ENCODE assay signal across 28 cellular contexts in the genomic region with DNA sequence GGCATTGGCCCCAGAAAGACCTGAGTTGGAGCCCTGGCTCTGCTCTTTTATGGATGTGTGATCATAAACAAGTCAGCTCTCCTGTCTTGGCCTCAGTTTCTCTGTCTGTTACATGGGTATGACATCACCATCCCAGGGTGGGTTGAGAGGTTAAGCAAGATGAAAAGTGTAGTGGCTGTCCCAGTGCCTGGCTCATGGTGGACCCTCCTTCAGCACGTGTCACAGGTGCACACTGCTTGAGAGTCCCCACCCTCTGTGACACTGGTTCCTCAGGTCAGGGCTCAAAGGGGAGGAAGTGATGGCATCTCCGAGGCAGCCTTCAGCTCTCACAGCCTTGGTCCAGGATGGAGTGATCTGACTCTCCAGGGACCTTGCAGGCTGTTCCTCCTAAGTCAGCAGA.
"Had no signal": no experiment of that assay in that cellular context is flagged by ENCODE, and none has a peak within 500 bp of the region (broad histone marks: within the 10 kb centered on the region; RNA-seq: fewer than 3 reads in every experiment).

No MANE protein-coding gene starts in this region.

- DNase-seq: activated CD4-positive, alpha-beta memory T cell treated with anti-CD3 and anti-CD28 coated beads, Interleukin-2, amount 10 ng/mL, durations not matched to agents 7 days and 5 days; activated CD4-positive, alpha-beta T cell treated with anti-CD3 and anti-CD28 coated beads for 36 hours; activated CD4-positive, alpha-beta T cell treated with anti-CD3 and anti-CD28 coated beads, Interleukin-2, amount 10 ng/mL, durations not matched to agents 24 days and 14 days; activated CD4-positive, CD25-positive, alpha-beta regulatory T cell; activated CD4-positive, CD25-positive, alpha-beta regulatory T cell treated with anti-CD3 and anti-CD28 coated beads, Interleukin-2, amount 50 U/mL, for 72 hours; activated CD8-positive, alpha-beta memory T cell treated with anti-CD3 and anti-CD28 coated beads, Interleukin-2, amount 50 U/mL, for 48 hours; activated gamma-delta T cell; activated naive CD4-positive, alpha-beta T cell; activated naive CD4-positive, alpha-beta T cell treated with anti-CD3 and anti-CD28 coated beads, Interleukin-2, amount 10 ng/mL, durations not matched to agents 7 days and 5 days; activated naive CD8-positive, alpha-beta T cell treated with anti-CD3 and anti-CD28 coated beads, Interleukin-2, amount 10 ng/mL, durations not matched to agents 7 days and 5 days; activated T-cell treated with anti-CD3 and anti-CD28 coated beads for 4 hours; activated T-cell treated with anti-CD3 and anti-CD28 coated beads, Interleukin-2, amount 50 U/mL, for 24 hours; activated T-cell treated with anti-CD3 and anti-CD28 coated beads, Interleukin-2, amount 50 U/mL, for 72 hours; brain microvascular endothelial cell; effector CD8-positive, alpha-beta T cell; esophagus squamous epithelium; foreskin melanocyte; T-helper 1 cell; T-helper 17 cell had no signal

- H3K27me3 Mint-ChIP-seq: activated CD4-positive, alpha-beta memory T cell treated with anti-CD3 and anti-CD28 coated beads, Interleukin-2, amount 10 ng/mL, durations not matched to agents 7 days and 5 days; activated CD4-positive, alpha-beta T cell treated with anti-CD3 and anti-CD28 coated beads, Interleukin-2, amount 10 ng/mL, durations not matched to agents 24 days and 14 days; activated naive CD4-positive, alpha-beta T cell treated with anti-CD3 and anti-CD28 coated beads, Interleukin-2, amount 10 ng/mL, durations not matched to agents 7 days and 5 days; activated naive CD8-positive, alpha-beta T cell treated with anti-CD3 and anti-CD28 coated beads, Interleukin-2, amount 10 ng/mL, durations not matched to agents 7 days and 5 days had no signal

- H3K4me1 Mint-ChIP-seq: activated CD4-positive, alpha-beta memory T cell treated with anti-CD3 and anti-CD28 coated beads, Interleukin-2, amount 10 ng/mL, durations not matched to agents 7 days and 5 days; activated CD4-positive, alpha-beta T cell treated with anti-CD3 and anti-CD28 coated beads for 36 hours; activated CD4-positive, alpha-beta T cell treated with anti-CD3 and anti-CD28 coated beads, Interleukin-2, amount 10 ng/mL, durations not matched to agents 24 days and 14 days; activated naive CD4-positive, alpha-beta T cell treated with anti-CD3 and anti-CD28 coated beads, Interleukin-2, amount 10 ng/mL, durations not matched to agents 7 days and 5 days; activated naive CD8-positive, alpha-beta T cell treated with anti-CD3 and anti-CD28 coated beads, Interleukin-2, amount 10 ng/mL, durations not matched to agents 7 days and 5 days; T-helper 17 cell had no signal

- H3K9me3 ChIP-seq: ascending aorta, esophagus squamous epithelium, gastroesophageal sphincter had no signal

- H3K36me3 Mint-ChIP-seq: activated naive CD4-positive, alpha-beta T cell treated with anti-CD3 and anti-CD28 coated beads, Interleukin-2, amount 10 ng/mL, durations not matched to agents 7 days and 5 days; activated naive CD8-positive, alpha-beta T cell treated with anti-CD3 and anti-CD28 coated beads, Interleukin-2, amount 10 ng/mL, durations not matched to agents 7 days and 5 days had no signal

- H3K4me3 Mint-ChIP-seq: activated CD4-positive, alpha-beta memory T cell treated with anti-CD3 and anti-CD28 coated beads, Interleukin-2, amount 10 ng/mL, durations not matched to agents 7 days and 5 days; activated CD4-positive, alpha-beta T cell treated with anti-CD3 and anti-CD28 coated beads for 36 hours; activated CD4-positive, alpha-beta T cell treated with anti-CD3 and anti-CD28 coated beads, Interleukin-2, amount 10 ng/mL, durations not matched to agents 24 days and 14 days; activated naive CD4-positive, alpha-beta T cell treated with anti-CD3 and anti-CD28 coated beads, Interleukin-2, amount 10 ng/mL, durations not matched to agents 7 days and 5 days; activated naive CD8-positive, alpha-beta T cell treated with anti-CD3 and anti-CD28 coated beads, Interleukin-2, amount 10 ng/mL, durations not matched to agents 7 days and 5 days; activated T-cell treated with anti-CD3 and anti-CD28 coated beads, Interleukin-2, amount 50 U/mL, for 24 hours; activated T-cell treated with anti-CD3 and anti-CD28 coated beads, Interleukin-2, amount 50 U/mL, for 72 hours; T-helper 17 cell; T-helper 2 cell treated with Interferon-gamma antibody and Interleukin-4, amounts not matched to agents 5 μg/mL and 100 μg/mL, for 36 hours had no signal

- H3K4me1 ChIP-seq: ascending aorta, esophagus squamous epithelium, gastroesophageal sphincter had no signal

- H3K9me3 Mint-ChIP-seq: activated naive CD4-positive, alpha-beta T cell treated with anti-CD3 and anti-CD28 coated beads, Interleukin-2, amount 10 ng/mL, durations not matched to agents 7 days and 5 days; T-helper 2 cell treated with Interferon-gamma antibody and Interleukin-4, amounts not matched to agents 5 μg/mL and 100 μg/mL, for 36 hours had no signal

- H3K4me3 ChIP-seq: ascending aorta, esophagus squamous epithelium, gastroesophageal sphincter had no signal

- H3K27ac ChIP-seq: ascending aorta, brain microvascular endothelial cell, epithelial cell of prostate, esophagus squamous epithelium, gastroesophageal sphincter had no signal

- H3K27me3 ChIP-seq: ascending aorta, brain microvascular endothelial cell, gastroesophageal sphincter had no signal

- ATAC-seq: activated CD4-positive, alpha-beta T cell treated with anti-CD3 and anti-CD28 coated beads for 36 hours; activated naive CD4-positive, alpha-beta T cell treated with anti-CD3 and anti-CD28 coated beads, Interleukin-2, amount 50 U/mL, for 72 hours; activated T-cell treated with anti-CD3 and anti-CD28 coated beads, Interleukin-2, amount 50 U/mL, for 72 hours; gastroesophageal sphincter; T-helper 17 cell had no signal

- H3K36me3 ChIP-seq: ascending aorta, brain microvascular endothelial cell, esophagus squamous epithelium, gastroesophageal sphincter had no signal

- H3K27ac Mint-ChIP-seq: activated CD4-positive, alpha-beta memory T cell treated with anti-CD3 and anti-CD28 coated beads, Interleukin-2, amount 10 ng/mL, durations not matched to agents 7 days and 5 days; activated CD4-positive, alpha-beta T cell treated with anti-CD3 and anti-CD28 coated beads for 36 hours; activated CD4-positive, alpha-beta T cell treated with anti-CD3 and anti-CD28 coated beads, Interleukin-2, amount 10 ng/mL, durations not matched to agents 24 days and 14 days; activated naive CD4-positive, alpha-beta T cell treated with anti-CD3 and anti-CD28 coated beads, Interleukin-2, amount 10 ng/mL, durations not matched to agents 7 days and 5 days; activated naive CD4-positive, alpha-beta T cell treated with anti-CD3 and anti-CD28 coated beads, Interleukin-2, amount 50 U/mL, for 72 hours; activated naive CD8-positive, alpha-beta T cell treated with anti-CD3 and anti-CD28 coated beads, Interleukin-2, amount 10 ng/mL, durations not matched to agents 7 days and 5 days; activated T-cell treated with anti-CD3 and anti-CD28 coated beads, Interleukin-2, amount 50 U/mL, for 24 hours; activated T-cell treated with anti-CD3 and anti-CD28 coated beads, Interleukin-2, amount 50 U/mL, for 72 hours; T-helper 17 cell; T-helper 2 cell treated with Interferon-gamma antibody and Interleukin-4, amounts not matched to agents 5 μg/mL and 100 μg/mL, for 36 hours had no signal

- FAIRE-seq: bronchial epithelial cell, colon, endometrium, endothelial cell of umbilical vein had no signal
